In the genomic region with DNA sequence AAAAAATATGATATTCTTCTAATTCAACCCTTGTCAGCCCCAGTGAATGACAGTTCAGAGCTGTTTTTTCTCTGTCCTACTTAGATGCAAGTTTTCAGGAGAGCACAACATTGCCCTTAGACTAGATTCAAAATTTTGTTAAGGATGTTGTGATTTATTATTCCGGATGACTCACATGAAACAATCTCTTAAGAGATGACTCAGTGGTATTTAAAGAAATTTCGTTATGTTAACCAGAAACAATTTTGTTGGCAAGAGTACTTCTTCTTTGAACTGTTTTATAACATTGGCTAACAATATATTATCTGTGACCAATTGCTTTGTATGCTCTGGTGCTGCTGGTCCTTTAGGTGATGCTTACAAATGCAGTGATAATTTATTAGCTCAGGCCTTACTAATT, we compare ENCODE assay signal across 20 cellular contexts.
DNase-seq lines count a peak whose midpoint lies in the region; ATAC-seq and TF ChIP-seq lines count a peak whose summit lies in the region.
"Had no signal": no experiment of that assay in that cellular context is flagged by ENCODE, and none has a peak within 500 bp of the region (broad histone marks: within the 10 kb centered on the region; RNA-seq: fewer than 3 reads in every experiment).

No MANE protein-coding gene starts in this region.

- no peak overlapping the region for H2AFZ ChIP-seq in mammary epithelial cell (ENCODE audit: low read depth, low read length)

- no peaks in the 10 kb centered on the region for H3K36me3 Mint-ChIP-seq in activated naive CD4-positive, alpha-beta T cell treated with anti-CD3 and anti-CD28 coated beads, Interleukin-2, amount 50 U/mL, for 72 hours

- H3K4me3 ChIP-seq in mammary epithelial cell (replicated peaks in 1 of 3; ENCODE audit: insufficient read depth in 1 of 3, low read depth in 2 of 3, low read length in 3 of 3) (no peak overlapping the region), fibroblast of villous mesenchyme (ENCODE audit: low read depth, low read length) (no peak overlapping the region)
- H3K4me3 ChIP-seq: A549, Peyer's patch had no signal

- intact Hi-C loops in mammary epithelial cell (cut with micrococcal nuclease) (loop anchor here (10.0 kb wide), 1 partner anchor 61 kb away; no protein-coding TSS in a partner anchor), sciatic nerve (cut with DNase I) (no loop called here)

- no peaks in the 10 kb centered on the region for H4K20me1 ChIP-seq in mammary epithelial cell (ENCODE audit: insufficient read depth, low read length)

- no peaks in the 10 kb centered on the region for H3K27me3 ChIP-seq in mammary epithelial cell (ENCODE audit: insufficient read depth, low read length)
- H3K27me3 ChIP-seq: Peyer's patch had no signal

- TF ChIP-seq CTCF in mammary epithelial cell (conservative IDR thresholded peaks at IDR 0.05 in 1 of 2, IDR thresholded peaks at IDR 0.05 in 1 of 2; ENCODE audit: extremely low read depth in 1 of 2, insufficient read depth in 1 of 2, low read depth in 1 of 2, low read length in 2 of 2): no peak
- TF ChIP-seq CTCF in fibroblast of villous mesenchyme (IDR thresholded peaks at IDR 0.05; ENCODE audit: insufficient read depth, low read depth, low read length): no peak

- H3K9ac ChIP-seq in mammary epithelial cell (ENCODE audit: insufficient read depth, low read length): no peak overlapping the region

- H3K27ac ChIP-seq in mammary epithelial cell (ENCODE audit: insufficient read depth, low read depth, low read length): no peak overlapping the region
- H3K27ac ChIP-seq: A549, C4-2B, Peyer's patch had no signal

- H3K36me3 ChIP-seq in mammary epithelial cell (ENCODE audit: insufficient read depth, low read length): no peaks in the 10 kb centered on the region
- H3K36me3 ChIP-seq: Peyer's patch had no signal

- H3K27ac Mint-ChIP-seq in activated naive CD4-positive, alpha-beta T cell treated with anti-CD3 and anti-CD28 coated beads, Interleukin-2, amount 50 U/mL, for 72 hours: no peak overlapping the region

- no peak overlapping the region for H3K4me2 ChIP-seq in mammary epithelial cell (ENCODE audit: insufficient read depth, low read depth, low read length)
- H3K4me2 ChIP-seq: A549 had no signal

- in situ Hi-C loops in mammary epithelial cell (cut with MboI; ENCODE audit: low sequenced_read_pairs in 2 of 2): no loop called here

- H3K79me2 ChIP-seq in mammary epithelial cell (ENCODE audit: insufficient read depth, low read length): no peaks in the 10 kb centered on the region

- ATAC-seq in sciatic nerve: no peak
- no peak for ATAC-seq in GM21526 (IDR thresholded peaks at IDR 0.05; ENCODE audit: low FRiP score, unreplicated experiment)
- no peak for ATAC-seq in activated naive CD4-positive, alpha-beta T cell treated with anti-CD3 and anti-CD28 coated beads, Interleukin-2, amount 50 U/mL, for 72 hours
- ATAC-seq: A549, HCT116 had no signal

- peak; percentile 18 for DNase-seq in COLO829 (ENCODE audit: low spot score)
- DNase-seq in M059J (ENCODE audit: low read depth): peak; percentile 25
- DNase-seq in mammary epithelial cell: peak; percentile 41
- DNase-seq in fibroblast of villous mesenchyme (ENCODE audit: low read depth): peak; percentile 3
- no peak for DNase-seq in sciatic nerve (ENCODE audit: low spot score)
- DNase-seq in activated CD4-positive, CD25-positive, alpha-beta regulatory T cell (lab: John Stamatoyannopoulos, UW): no peak
- DNase-seq in activated naive CD4-positive, alpha-beta T cell treated with anti-CD3 and anti-CD28 coated beads, Interleukin-2, amount 50 U/mL, for 72 hours (ENCODE audit: low spot score in 2 of 2): no peak
- DNase-seq: Caco-2, DMS53, KBM-7, MM.1S, NCI-H1105 treated with DMSO at 0.1 percent for 48 hours, NCI-H187 treated with DMSO at 0.1 percent for 48 hours, NCI-H2171, NCI-H510A, Peyer's patch had no signal

- BruUV-seq in mammary epithelial cell (replicated peaks; lab: Mats Ljungman, UMichigan): no TSS peak

- no peaks in the 10 kb centered on the region for H3K4me1 ChIP-seq in mammary epithelial cell (ENCODE audit: insufficient read depth, low read length)
- H3K4me1 ChIP-seq: A549, Caco-2, Peyer's patch had no signal

- dilution Hi-C loops in mammary epithelial cell (cut with HindIII; ENCODE audit: low sequenced_read_pairs): no loop called here

- peaks cover 24 to 30% of the 10 kb centered on the region in 2 donors for H3K9me3 Mint-ChIP-seq in activated naive CD4-positive, alpha-beta T cell treated with anti-CD3 and anti-CD28 coated beads, Interleukin-2, amount 50 U/mL, for 72 hours

- 41% methylated on average over 2 of the region's 2 CpGs for WGBS in mammary epithelial cell (ENCODE audit: low coverage, missing lambda C conversion rate)

- CTCF ChIA-PET in mammary epithelial cell (lab: Charles Lee; ENCODE audit: low non-redundant PET): interaction anchor here (0.5 kb wide), 1 partner anchor 201 kb away, joined by 16 read pairs; no protein-coding TSS in a partner anchor

- no peaks in the 10 kb centered on the region for H3K9me3 ChIP-seq in mammary epithelial cell (replicated peaks; ENCODE audit: insufficient read depth, low read length)
- H3K9me3 ChIP-seq: Caco-2, Peyer's patch had no signal

Comparison
In these comparisons a context has a peak if more than half of its experiments do, and no peak if none do; other contexts are left out.
1. DNase-seq: peak in COLO829 (single experiment), M059J (single experiment), mammary epithelial cell (single experiment) and fibroblast of villous mesenchyme (single experiment); none in sciatic nerve (single experiment), activated CD4-positive, CD25-positive, alpha-beta regulatory T cell (0 of 4) and activated naive CD4-positive, alpha-beta T cell treated with anti-CD3 and anti-CD28 coated beads, Interleukin-2, amount 50 U/mL, for 72 hours (0 of 2).